ENCODE assay signal across 8 cellular contexts in the genomic region with DNA sequence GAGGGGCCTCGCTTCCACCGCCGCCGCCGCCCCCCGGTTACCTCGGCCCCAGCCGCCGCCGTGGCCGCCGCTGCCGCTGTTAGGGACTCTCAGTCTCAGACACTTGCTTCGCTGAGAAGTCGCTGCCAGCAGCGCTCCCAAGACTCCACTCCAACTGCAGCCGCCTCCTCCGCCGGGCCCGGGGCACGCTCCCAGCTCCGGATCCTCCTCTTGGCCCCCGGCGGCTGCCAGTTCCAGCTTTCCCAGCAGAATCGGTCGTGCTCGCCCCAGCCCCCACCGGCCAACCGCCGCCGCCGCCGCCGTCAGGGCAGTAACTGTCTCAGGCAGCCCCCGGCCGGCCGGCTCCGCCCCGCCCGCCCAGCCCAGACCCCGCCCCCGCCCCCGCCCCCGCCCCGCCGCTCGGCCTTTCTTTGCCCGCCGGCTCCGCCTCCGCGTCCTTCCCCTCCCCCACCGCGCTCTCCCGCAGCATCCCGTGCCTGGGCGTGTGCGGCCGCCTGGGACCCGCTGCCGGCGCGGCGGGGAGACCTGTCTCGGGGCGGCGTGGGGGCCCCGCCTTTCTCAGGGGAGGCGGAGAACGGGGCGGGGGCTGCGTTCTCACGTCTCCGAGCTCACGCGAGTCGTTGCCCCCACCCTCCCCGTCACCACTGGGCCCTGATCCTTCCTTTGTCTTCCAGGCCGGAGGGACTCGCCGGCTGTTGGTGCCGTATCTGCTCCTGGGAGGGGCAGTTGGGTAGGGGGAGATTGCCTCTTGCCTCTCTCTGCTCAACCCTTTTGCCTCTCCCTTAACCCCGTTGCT. TPM values are rescaled to one million over a fixed set of nuclear protein-coding genes. Genes with fewer than 3 reads are reported as not detected.
DNase-seq lines count a peak whose midpoint lies in the region; ATAC-seq and TF ChIP-seq lines count a peak whose summit lies in the region.

A gene with protein sequence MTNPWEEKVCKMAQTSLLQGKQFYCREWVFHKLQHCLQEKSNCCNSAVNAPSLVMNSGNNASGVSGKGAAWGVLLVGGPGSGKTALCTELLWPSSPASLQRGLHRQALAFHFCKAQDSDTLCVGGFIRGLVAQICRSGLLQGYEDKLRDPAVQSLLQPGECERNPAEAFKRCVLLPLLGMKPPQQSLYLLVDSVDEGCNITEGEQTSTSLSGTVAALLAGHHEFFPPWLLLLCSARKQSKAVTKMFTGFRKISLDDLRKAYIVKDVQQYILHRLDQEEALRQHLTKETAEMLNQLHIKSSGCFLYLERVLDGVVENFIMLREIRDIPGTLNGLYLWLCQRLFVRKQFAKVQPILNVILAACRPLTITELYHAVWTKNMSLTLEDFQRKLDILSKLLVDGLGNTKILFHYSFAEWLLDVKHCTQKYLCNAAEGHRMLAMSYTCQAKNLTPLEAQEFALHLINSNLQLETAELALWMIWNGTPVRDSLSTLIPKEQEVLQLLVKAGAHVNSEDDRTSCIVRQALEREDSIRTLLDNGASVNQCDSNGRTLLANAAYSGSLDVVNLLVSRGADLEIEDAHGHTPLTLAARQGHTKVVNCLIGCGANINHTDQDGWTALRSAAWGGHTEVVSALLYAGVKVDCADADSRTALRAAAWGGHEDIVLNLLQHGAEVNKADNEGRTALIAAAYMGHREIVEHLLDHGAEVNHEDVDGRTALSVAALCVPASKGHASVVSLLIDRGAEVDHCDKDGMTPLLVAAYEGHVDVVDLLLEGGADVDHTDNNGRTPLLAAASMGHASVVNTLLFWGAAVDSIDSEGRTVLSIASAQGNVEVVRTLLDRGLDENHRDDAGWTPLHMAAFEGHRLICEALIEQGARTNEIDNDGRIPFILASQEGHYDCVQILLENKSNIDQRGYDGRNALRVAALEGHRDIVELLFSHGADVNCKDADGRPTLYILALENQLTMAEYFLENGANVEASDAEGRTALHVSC (N-terminal part only) (minus strand): TSS at position 316 of the 796 bp plus-strand sequence. CDS start 2,221 bp downstream, outside the sequence.

- TF ChIP-seq CTCF in GM10266 (IDR thresholded peaks at IDR 0.05; ENCODE audit: control insufficient read depth, insufficient read depth, low read depth, missing control alignments) (no peak), adrenal gland (IDR thresholded peaks at IDR 0.05) (no peak), heart left ventricle (IDR thresholded peaks at IDR 0.05) (no peak), upper lobe of left lung (IDR thresholded peaks at IDR 0.05) (no peak)

- peak within 1 kb of the TSS; percentile 92 for H2AFZ ChIP-seq in trophoblast cell (ENCODE audit: insufficient read depth, low read length, poor library complexity)

- H3K4ac ChIP-seq in trophoblast cell (ENCODE audit: low read depth, low read length): peak within 1 kb of the TSS; percentile 95

- TF ChIP-seq EP300 in upper lobe of left lung (IDR thresholded peaks at IDR 0.05): peak in 1 of 4 donors; percentile 70

- DNase-seq in GM10266 (ENCODE audit: extremely low spot score) (peak; percentile 87), NCI-H1048 (lab: John Stamatoyannopoulos, UW) (peak; percentile 76), SKM-1 treated with dmso at 0.1 percent for 144 hours (lab: John Stamatoyannopoulos, UW; ENCODE audit: unreplicated experiment) (peak; percentile 73), adrenal gland (peak; percentile 89 to 93 (median 92)), heart left ventricle (peak; percentile 90 to 95 (median 93)), trophoblast cell (peak; percentile 85 to 86), upper lobe of left lung (peak; percentile 93 to 97)

- H2BK12ac ChIP-seq in trophoblast cell (ENCODE audit: low read length): peak within 1 kb of the TSS; percentile 17

- WGBS in adrenal gland, 4 donors: 0 to 2% (median 1%) methylated on average over 1 to 83 of the region's 83 CpGs
- WGBS in heart left ventricle, 4 donors: 0 to 1% (median 0%) methylated on average over 10 to 83 of the region's 83 CpGs
- no CpG with 5 or more reads among the region's 83 CpGs for WGBS in trophoblast cell (ENCODE audit: extremely low coverage, insufficient coverage, insufficient read length)
- 0 to 1% methylated on average over 5 to 35 of the region's 83 CpGs for WGBS in upper lobe of left lung, 2 donors

- H3K9me3 ChIP-seq in adrenal gland (replicated peaks in 1 of 3): no peaks in the 10 kb centered on the region
- H3K9me3 ChIP-seq in heart left ventricle: no peaks in the 10 kb centered on the region
- no peaks in the 10 kb centered on the region for H3K9me3 ChIP-seq in trophoblast cell (ENCODE audit: insufficient read depth, low read depth, low read length)
- H3K9me3 ChIP-seq in upper lobe of left lung: no peaks in the 10 kb centered on the region

- H3K27me3 ChIP-seq in adrenal gland (no peaks in the 10 kb centered on the region), heart left ventricle (no peaks in the 10 kb centered on the region), trophoblast cell (ENCODE audit: insufficient read depth, low read length) (no peaks in the 10 kb centered on the region), upper lobe of left lung (no peaks in the 10 kb centered on the region)

- H3K4me1 ChIP-seq in adrenal gland (replicated peaks in 1 of 2) (peaks cover 5 to 26% of the 10 kb centered on the region in 2 donors), heart left ventricle (peaks cover 0 to 38% (median 22%) of the 10 kb centered on the region in 12 donors), trophoblast cell (ENCODE audit: control insufficient read depth in 1 of 2, insufficient read depth in 2 of 2, low read length in 2 of 2) (peaks cover 0 to 6% of the 10 kb centered on the region in 2 experiments), upper lobe of left lung (peaks cover 20 to 26% (median 23%) of the 10 kb centered on the region in 4 donors)

- H2AK5ac ChIP-seq in trophoblast cell (ENCODE audit: low read length): peak within 1 kb of the TSS; percentile 59

- H3K18ac ChIP-seq in trophoblast cell (ENCODE audit: low read length): peak within 1 kb of the TSS; percentile 90

- H3K4me3 ChIP-seq in adrenal gland: peak within 1 kb of the TSS; percentile 68 to 84 (median 70)
- H3K4me3 ChIP-seq in heart left ventricle: peak within 1 kb of the TSS; percentile 66 to 92 (median 88)
- H3K4me3 ChIP-seq in trophoblast cell (ENCODE audit: low read depth, low read length): peak within 1 kb of the TSS; percentile 88
- H3K4me3 ChIP-seq in upper lobe of left lung: peak within 1 kb of the TSS; percentile 65 to 87 (median 80)

- H3K79me1 ChIP-seq in trophoblast cell (ENCODE audit: low read length): peaks cover 15% of the 10 kb centered on the region

- ATAC-seq in HG02588 (IDR thresholded peaks at IDR 0.05; ENCODE audit: unreplicated experiment) (peak; percentile 70), heart left ventricle (peak; percentile 82 to 94 (median 90)), upper lobe of left lung (ENCODE audit: low FRiP score in 2 of 2) (peak; percentile 92 to 93)

- peak within 1 kb of the TSS; percentile 84 for H2BK120ac ChIP-seq in trophoblast cell (ENCODE audit: insufficient read depth, low read length, poor library complexity)

- TF ChIP-seq POLR2A in adrenal gland (IDR thresholded peaks at IDR 0.05) (peak; percentile 77 to 84), heart left ventricle (IDR thresholded peaks at IDR 0.05) (peak in 1 of 2 donors; percentile 64), upper lobe of left lung (IDR thresholded peaks at IDR 0.05) (peak in 3 of 4 donors; percentile 40 to 81 (median 54))

- H3K36me3 ChIP-seq in adrenal gland (replicated peaks in 1 of 2): no peaks in the 10 kb centered on the region
- H3K36me3 ChIP-seq in heart left ventricle: peaks cover 0 to 2% (median 0%) of the 10 kb centered on the region in 9 donors
- H3K36me3 ChIP-seq in trophoblast cell (ENCODE audit: control insufficient read depth in 1 of 2, insufficient read depth in 2 of 2, low read length in 2 of 2): peaks cover 0 to 4% of the 10 kb centered on the region in 2 experiments
- no peaks in the 10 kb centered on the region for H3K36me3 ChIP-seq in upper lobe of left lung

- H3K4me2 ChIP-seq in trophoblast cell (ENCODE audit: low read length): peak within 1 kb of the TSS; percentile 91

- peak within 1 kb of the TSS; percentile 98 for H3K9ac ChIP-seq in trophoblast cell (ENCODE audit: low read length)

- intact Hi-C loops in adrenal gland (cut with DNase I) (no loop called here), heart left ventricle (cut with DNase I) (loop anchor here in 8 of 10 donors (2.0 to 10.0 kb wide), 9 partner anchors 220 to 380 kb away; no protein-coding TSS in a partner anchor)

- peak within 1 kb of the TSS; percentile 82 for H4K12ac ChIP-seq in trophoblast cell (ENCODE audit: low read depth, low read length)

- H3K27ac ChIP-seq in adrenal gland (peak within 1 kb of the TSS; percentile 84 to 97 (median 90)), heart left ventricle (peak within 1 kb of the TSS; percentile 85 to 98 (median 96)), trophoblast cell (ENCODE audit: low read depth, low read length) (peak within 1 kb of the TSS; percentile 99), upper lobe of left lung (peak within 1 kb of the TSS; percentile 95 to 97 (median 96))

- H2BK5ac ChIP-seq in trophoblast cell (ENCODE audit: low read depth, low read length, poor library complexity): peak within 1 kb of the TSS; percentile 97

- peak within 1 kb of the TSS; percentile 90 for H4K8ac ChIP-seq in trophoblast cell (ENCODE audit: low read depth, low read length)

- no peak within 1 kb of the TSS for H3K23ac ChIP-seq in trophoblast cell (ENCODE audit: low read length)

- H4K91ac ChIP-seq in trophoblast cell (ENCODE audit: low read depth, low read length): peak within 1 kb of the TSS; percentile 97

- H3K14ac ChIP-seq in trophoblast cell (ENCODE audit: low read length): peak within 1 kb of the TSS; percentile 98

- H3K79me2 ChIP-seq in trophoblast cell (ENCODE audit: control insufficient read depth, insufficient read depth, low read length, poor library complexity): peaks cover 14% of the 10 kb centered on the region

RNA-seq across cellular contexts. Expression of the gene that starts here (rescaled TPM):
- total RNA-seq in adrenal gland: 10 to 100 TPM in 3 of 8 donors, 1 to 10 TPM in 5; 7.4 to 15.4 (median 9.7) TPM
- polyA plus RNA-seq in adrenal gland: 1 to 10 TPM; 1.4 to 7.5 (median 2.2) TPM
- 10 to 100 TPM in 5 of 9 donors, 1 to 10 TPM in 4; 5.5 to 19.0 (median 11.5) TPM for total RNA-seq in heart left ventricle
- 1 to 10 TPM; 1.8 to 6.5 TPM for polyA plus RNA-seq in heart left ventricle
- 20.4 and 20.9 TPM in 2 replicates for polyA plus RNA-seq in trophoblast cell (2013)
- total RNA-seq in upper lobe of left lung: 10 to 100 TPM in 5 of 6 donors, 1 to 10 TPM in 1; 9.2 to 26.5 (median 18.3) TPM

Comparison
In these comparisons a context has a peak if more than half of its experiments do, and no peak if none do; other contexts are left out.
1. Peak in every context shown above with its lines: DNase-seq, ATAC-seq, H3K4me3 ChIP-seq and H3K27ac ChIP-seq.
2. intact Hi-C loops: an anchor here in heart left ventricle (2.0 to 10.0 kb wide); none called in adrenal gland.